25 cellular contexts compared by ENCODE assay signal in genomic region chr16:64083428-64084129, GRCh38.
DNase-seq lines count a peak whose midpoint lies in the region; ATAC-seq, FAIRE-seq and TF ChIP-seq lines count a peak whose summit lies in the region.
"Had no signal": no experiment of that assay in that cellular context is flagged by ENCODE, and none has a peak within 500 bp of the region (broad histone marks: within the 10 kb centered on the region; RNA-seq: fewer than 3 reads in every experiment).

No MANE protein-coding gene starts in this region.

- intact Hi-C loops in HepG2 (cut with micrococcal nuclease; ENCODE audit: unreplicated experiment) (no loop called here), right lobe of liver (cut with DNase I) (no loop called here), OCI-LY7 (cut with micrococcal nuclease; ENCODE audit: unreplicated experiment) (no loop called here), K562 (cut with micrococcal nuclease) (no loop called here)

- H3K4me1 ChIP-seq in HepG2 (ENCODE audit: insufficient read depth, low read length) (no peaks in the 10 kb centered on the region), right lobe of liver (no peaks in the 10 kb centered on the region), OCI-LY7 (ENCODE audit: insufficient read depth, low read length, poor library complexity, severe bottlenecking) (no peaks in the 10 kb centered on the region), K562 (replicated peaks in 1 of 2; ENCODE audit: control insufficient read depth in 2 of 2, insufficient read depth in 2 of 2, low read length in 2 of 2) (no peaks in the 10 kb centered on the region), tibial nerve (no peaks in the 10 kb centered on the region)
- H3K4me1 ChIP-seq: BE2C, BLaER1 had no signal

- H3K79me2 ChIP-seq in HepG2 (ENCODE audit: insufficient read depth, low read length) (no peaks in the 10 kb centered on the region), OCI-LY7 (ENCODE audit: insufficient read depth, low read depth, low read length) (no peaks in the 10 kb centered on the region), K562 (ENCODE audit: control insufficient read depth, insufficient read depth, low read length) (no peaks in the 10 kb centered on the region)

- H4K20me1 ChIP-seq in HepG2 (ENCODE audit: insufficient read depth, low read length) (no peaks in the 10 kb centered on the region), OCI-LY7 (ENCODE audit: insufficient read depth, low read length) (no peaks in the 10 kb centered on the region), K562 (replicated peaks; ENCODE audit: control insufficient read depth, insufficient read depth, low read length) (no peaks in the 10 kb centered on the region)
- H4K20me1 ChIP-seq: BLaER1 had no signal

- H3K9me2 ChIP-seq in OCI-LY7 (ENCODE audit: insufficient read depth, low read length), result no peaks in the 10 kb centered on the region

- CTCF ChIA-PET in HepG2 (lab: Yijun Ruan, JAX; ENCODE audit: low intra/inter-chr PET ratio, low total read pairs) (no interaction called here), OCI-LY7 (lab: Charles Lee; ENCODE audit: unreplicated experiment) (no interaction called here), K562 (lab: Yijun Ruan, JAX; ENCODE audit: low intra/inter-chr PET ratio) (no interaction called here)

- no peak for TF ChIP-seq RAD21 in HepG2 (CRISPR knock-in tag; IDR thresholded peaks at IDR 0.05)
- TF ChIP-seq RAD21 in K562 (CRISPR knock-in tag; conservative IDR thresholded peaks at IDR 0.05 in 1 of 2, IDR thresholded peaks at IDR 0.05 in 1 of 2), result no peak

- BruUV-seq in HepG2 (replicated peaks; lab: Mats Ljungman, UMichigan) (no TSS peak), OCI-LY7 (replicated peaks; lab: Mats Ljungman, UMichigan) (no TSS peak), K562 (replicated peaks; lab: Mats Ljungman, UMichigan) (no TSS peak)

- TF ChIP-seq CTCF in HepG2 (CRISPR knock-in tag; IDR thresholded peaks at IDR 0.05) (no peak), right lobe of liver (IDR thresholded peaks at IDR 0.05) (no peak), OCI-LY7 (conservative IDR thresholded peaks at IDR 0.05; ENCODE audit: low read length) (no peak), K562 (IDR thresholded peaks at IDR 0.05 in 2 of 3, conservative IDR thresholded peaks at IDR 0.05 in 1 of 3; ENCODE audit: insufficient read depth in 2 of 3, low read depth in 1 of 3, low read length in 3 of 3) (no peak), tibial nerve (IDR thresholded peaks at IDR 0.05) (no peak)

- H3K4me3 ChIP-seq in HepG2 (replicated peaks in 1 of 3; ENCODE audit: insufficient read depth in 1 of 3, low read depth in 2 of 3, low read length in 3 of 3) (no peak overlapping the region), right lobe of liver (no peak overlapping the region), OCI-LY7 (ENCODE audit: low read depth, low read length, poor library complexity, severe bottlenecking) (no peak overlapping the region), K562 (no peak overlapping the region), tibial nerve (no peak overlapping the region)
- H3K4me3 ChIP-seq: BLaER1, GM12878 had no signal

- H3K9me3 ChIP-seq in HepG2 (ENCODE audit: low read length) (no peaks in the 10 kb centered on the region), right lobe of liver (peaks cover 0 to 4% (median 0%) of the 10 kb centered on the region in 4 donors), OCI-LY7 (ENCODE audit: low read length) (peaks cover 14% of the 10 kb centered on the region; the same call in 1 of the 2 replicates), K562 (replicated peaks; ENCODE audit: control insufficient read depth, insufficient read depth, low read depth, low read length) (no peaks in the 10 kb centered on the region), tibial nerve (no peaks in the 10 kb centered on the region)
- H3K9me3 ChIP-seq: BLaER1 had no signal

- POLR2A ChIA-PET in HepG2 (lab: Yijun Ruan, JAX) (no interaction called here), OCI-LY7 (lab: Charles Lee) (no interaction called here), K562 (lab: Yijun Ruan, JAX) (no interaction called here)

- no peak overlapping the region for H3K4me2 ChIP-seq in HepG2 (ENCODE audit: low read depth, low read length)
- no peak overlapping the region for H3K4me2 ChIP-seq in OCI-LY7 (ENCODE audit: low read length)
- no peak overlapping the region for H3K4me2 ChIP-seq in K562 (ENCODE audit: insufficient read depth, low read length)
- H3K4me2 ChIP-seq: BLaER1 had no signal

- no peak for TF ChIP-seq POLR2A in HepG2 (IDR thresholded peaks at IDR 0.05; ENCODE audit: insufficient read depth in 1 of 2, low read depth in 2 of 2, low read length in 2 of 2)
- no peak for TF ChIP-seq POLR2A in right lobe of liver (IDR thresholded peaks at IDR 0.05)
- no peak for TF ChIP-seq POLR2A in K562 (conservative IDR thresholded peaks at IDR 0.05)
- no peak for TF ChIP-seq POLR2A in tibial nerve (IDR thresholded peaks at IDR 0.05)

- H3K9ac ChIP-seq in HepG2 (ENCODE audit: insufficient read depth, low read depth, low read length) (no peak overlapping the region), K562 (ENCODE audit: insufficient read depth in 1 of 2, low read depth in 2 of 2, low read length in 2 of 2) (no peak overlapping the region)
- H3K9ac ChIP-seq: BLaER1 had no signal

- TF ChIP-seq EP300 in HepG2 (IDR thresholded peaks at IDR 0.05; ENCODE audit: low read depth in 2 of 2, low read length in 2 of 2) (no peak), HepG2 (CRISPR knock-in tag; IDR thresholded peaks at IDR 0.05; ENCODE audit: borderline replicate concordance) (no peak), K562 (IDR thresholded peaks at IDR 0.05; ENCODE audit: low read length) (no peak), tibial nerve (IDR thresholded peaks at IDR 0.05) (no peak)

- H3K27me3 ChIP-seq in HepG2 (ENCODE audit: control insufficient read depth in 1 of 2, insufficient read depth in 2 of 2, low read length in 2 of 2) (no peaks in the 10 kb centered on the region), right lobe of liver (no peaks in the 10 kb centered on the region), K562 (ENCODE audit: control insufficient read depth in 2 of 2, insufficient read depth in 2 of 2, low read length in 2 of 2) (no peaks in the 10 kb centered on the region), tibial nerve (no peaks in the 10 kb centered on the region)
- H3K27me3 ChIP-seq: BE2C, BLaER1 had no signal

- H3K36me3 ChIP-seq in HepG2 (replicated peaks in 1 of 2; ENCODE audit: control insufficient read depth in 1 of 2, insufficient read depth in 2 of 2, low read length in 2 of 2) (no peaks in the 10 kb centered on the region), right lobe of liver (no peaks in the 10 kb centered on the region), OCI-LY7 (ENCODE audit: insufficient read depth, low read length) (no peaks in the 10 kb centered on the region), K562 (ENCODE audit: control insufficient read depth, insufficient read depth, low read length) (no peaks in the 10 kb centered on the region), tibial nerve (no peaks in the 10 kb centered on the region)
- H3K36me3 ChIP-seq: BE2C, BLaER1 had no signal

- FAIRE-seq in HepG2 (lab: Jason Lieb, UNC) (no peak), K562 (lab: Jason Lieb, UNC) (no peak)
- FAIRE-seq: GM12878, GM12892, GM18507 had no signal

- in situ Hi-C loops in HepG2 (cut with HindIII; ENCODE audit: extremely low pct_ligation_motif_present, low pct_unique_long_range_greater_than_20kb), result no loop called here
- in situ Hi-C loops in K562 (cut with MboI), result no loop called here

- 19% methylated on average over 4 of the region's 4 CpGs for WGBS in HepG2 (ENCODE audit: low lambda C conversion rate)
- WGBS in right lobe of liver (ENCODE audit: insufficient coverage, low coverage, low lambda C conversion rate, missing lambda C conversion rate), result 66% methylated on average over 4 of the region's 4 CpGs
- 2% methylated on average over 4 of the region's 4 CpGs for WGBS in K562 (ENCODE audit: insufficient coverage, low coverage, missing lambda C conversion rate)
- 89 to 91% methylated on average over 4 of the region's 4 CpGs for WGBS in tibial nerve, 2 donors

- H3K9me1 ChIP-seq in K562 (ENCODE audit: control insufficient read depth, insufficient read depth, low read length), result no peaks in the 10 kb centered on the region

- H3K27ac ChIP-seq in HepG2 (ENCODE audit: extremely low read length, insufficient read depth, low read length) (no peak overlapping the region), right lobe of liver (no peak overlapping the region), OCI-LY7 (ENCODE audit: low read depth, low read length, poor library complexity, severe bottlenecking) (no peak overlapping the region), K562 (ENCODE audit: extremely low read depth, low read depth, low read length) (no peak overlapping the region), tibial nerve (no peak overlapping the region)
- H3K27ac ChIP-seq: 22Rv1, BLaER1 had no signal

- DNase-seq in HepG2 (ENCODE audit: low spot score) (no peak), right lobe of liver (no peak), OCI-LY7 (ENCODE audit: low spot score) (no peak), K562 (ENCODE audit: extremely low read depth in 1 of 4, low spot score in 3 of 4) (no peak), NCI-H1417 (lab: John Stamatoyannopoulos, UW) (no peak), tibial nerve (ENCODE audit: low spot score in 2 of 2) (no peak)
- DNase-seq: ACHN; BE2C; C1 segment of cervical spinal cord; CD4-positive, alpha-beta memory T cell; CD4-positive, CD25-positive, alpha-beta regulatory T cell; CD8-positive, alpha-beta memory T cell; COR-L47; DMS 273 treated with DMSO at 0.1 percent for 48 hours; DMS153; DMS53; DMS79; DND-41; EL; GDM1 had no signal

- ATAC-seq in HepG2 (no peak), right lobe of liver (no peak), K562 (no peak)
- ATAC-seq: GM12878 had no signal

- H2AFZ ChIP-seq in HepG2 (ENCODE audit: low read length) (no peak overlapping the region), OCI-LY7 (ENCODE audit: low read length) (peak overlapping the region; percentile 7; the same call in 1 of the 2 replicates), K562 (ENCODE audit: low read depth, low read length) (no peak overlapping the region)

TF ChIP-seq in HepG2, 621 proteins besides CTCF, POLR2A, EP300 and RAD21 (continues in another document):
- TF ChIP-seq CREB1 (IDR thresholded peaks at IDR 0.05), result no peak
- TF ChIP-seq CREB1 (CRISPR knock-in tag; IDR thresholded peaks at IDR 0.05), result no peak
- TF ChIP-seq RAD51 (IDR thresholded peaks at IDR 0.05; ENCODE audit: borderline replicate concordance), result peak; percentile 83

TF ChIP-seq in K562, 482 proteins besides CTCF, POLR2A, EP300 and RAD21 (continues in another document):
- TF ChIP-seq, protein P1, sequence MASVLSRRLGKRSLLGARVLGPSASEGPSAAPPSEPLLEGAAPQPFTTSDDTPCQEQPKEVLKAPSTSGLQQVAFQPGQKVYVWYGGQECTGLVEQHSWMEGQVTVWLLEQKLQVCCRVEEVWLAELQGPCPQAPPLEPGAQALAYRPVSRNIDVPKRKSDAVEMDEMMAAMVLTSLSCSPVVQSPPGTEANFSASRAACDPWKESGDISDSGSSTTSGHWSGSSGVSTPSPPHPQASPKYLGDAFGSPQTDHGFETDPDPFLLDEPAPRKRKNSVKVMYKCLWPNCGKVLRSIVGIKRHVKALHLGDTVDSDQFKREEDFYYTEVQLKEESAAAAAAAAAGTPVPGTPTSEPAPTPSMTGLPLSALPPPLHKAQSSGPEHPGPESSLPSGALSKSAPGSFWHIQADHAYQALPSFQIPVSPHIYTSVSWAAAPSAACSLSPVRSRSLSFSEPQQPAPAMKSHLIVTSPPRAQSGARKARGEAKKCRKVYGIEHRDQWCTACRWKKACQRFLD (CRISPR knock-in tag; IDR thresholded peaks at IDR 0.05), result no peak
- no peak for TF ChIP-seq DMBX1 (CRISPR knock-in tag; IDR thresholded peaks at IDR 0.05; ENCODE audit: borderline replicate concordance)

Comparison
In these comparisons a context has a peak if more than half of its experiments do, and no peak if none do; other contexts are left out.
1. Of the 241 proteins assayed by ChIP-seq in both HepG2 and K562: peak only in HepG2: RAD51; only in K562: TFE3; in both: none; in neither: 238; mixed calls (peak in some experiments, not most) for 1.